1 cellular context compared by ENCODE assay signal in genomic region chr15:97881568-97881967, GRCh38.
TF ChIP-seq lines count a peak whose summit lies in the region.

No MANE protein-coding gene starts in this region.

TF ChIP-seq in K562, 482 proteins besides CTCF, POLR2A, EP300 and RAD21 (continued from another document):
- no peak for TF ChIP-seq ZNF592 (IDR thresholded peaks at IDR 0.05)
- TF ChIP-seq NR4A1 (CRISPR knock-in tag; IDR thresholded peaks at IDR 0.05) = no peak
- no peak for TF ChIP-seq NR4A1 (tag; IDR thresholded peaks at IDR 0.05)
- TF ChIP-seq ZNF551 (CRISPR knock-in tag; IDR thresholded peaks at IDR 0.05) = no peak
- no peak for TF ChIP-seq ZNF79 (CRISPR knock-in tag; IDR thresholded peaks at IDR 0.05; ENCODE audit: low read depth)
- TF ChIP-seq CHD1 (IDR thresholded peaks at IDR 0.05; ENCODE audit: low read length) = no peak
- TF ChIP-seq KDM2B (CRISPR knock-in tag; IDR thresholded peaks at IDR 0.05) = no peak
- TF ChIP-seq E2F1 (CRISPR knock-in tag; IDR thresholded peaks at IDR 0.05) = no peak
- TF ChIP-seq TBP (optimal IDR thresholded peaks at IDR 0.05; ENCODE audit: low read depth, low read length) = no peak
- no peak for TF ChIP-seq FOXA3 (CRISPR knock-in tag; conservative IDR thresholded peaks at IDR 0.05 in 1 of 2, IDR thresholded peaks at IDR 0.05 in 1 of 2)
- TF ChIP-seq USF2 (CRISPR knock-in tag; IDR thresholded peaks at IDR 0.05) = no peak
